8 cellular contexts compared by ENCODE assay signal in genomic region chr13:37074703-37075102, GRCh38. TPM values are rescaled to one million over a fixed set of nuclear protein-coding genes. Genes with fewer than 3 reads are reported as not detected.
DNase-seq lines count a peak whose midpoint lies in the region; ATAC-seq and TF ChIP-seq lines count a peak whose summit lies in the region.

No MANE protein-coding gene starts in this region.

- 0 to 9% methylated on average over 1 of the region's 1 CpG for WGBS in esophagus squamous epithelium, 2 donors

- H3K36me3 Mint-ChIP-seq in activated naive CD4-positive, alpha-beta T cell treated with anti-CD3 and anti-CD28 coated beads, Interleukin-2, amount 50 U/mL, for 72 hours, result no peaks in the 10 kb centered on the region

- no peak for TF ChIP-seq POLR2A in esophagus squamous epithelium (IDR thresholded peaks at IDR 0.05)

- intact Hi-C loops in esophagus squamous epithelium (cut with DNase I), result no loop called here
- intact Hi-C loops in sciatic nerve (cut with DNase I), result no loop called here

- no peak overlapping the region for H3K27ac Mint-ChIP-seq in activated naive CD4-positive, alpha-beta T cell treated with anti-CD3 and anti-CD28 coated beads, Interleukin-2, amount 50 U/mL, for 72 hours

- H3K27ac ChIP-seq in 22Rv1, result no peak overlapping the region
- no peak overlapping the region for H3K27ac ChIP-seq in esophagus squamous epithelium

- H3K4me3 ChIP-seq in esophagus squamous epithelium, result no peak overlapping the region

- no peaks in the 10 kb centered on the region for H3K9me3 ChIP-seq in esophagus squamous epithelium

- H3K4me1 ChIP-seq in esophagus squamous epithelium, result no peaks in the 10 kb centered on the region

- no peaks in the 10 kb centered on the region for H3K27me3 ChIP-seq in esophagus squamous epithelium

- H3K9me3 Mint-ChIP-seq in activated naive CD4-positive, alpha-beta T cell treated with anti-CD3 and anti-CD28 coated beads, Interleukin-2, amount 50 U/mL, for 72 hours, result no peaks in the 10 kb centered on the region

- H3K36me3 ChIP-seq in esophagus squamous epithelium, result no peaks in the 10 kb centered on the region

- TF ChIP-seq CTCF in 22Rv1 (IDR thresholded peaks at IDR 0.05) (peak; percentile 71), esophagus squamous epithelium (IDR thresholded peaks at IDR 0.05) (peak in 5 of 6 experiments; percentile 30 to 56 (median 40))

- ATAC-seq in GM18858 (IDR thresholded peaks at IDR 0.05; ENCODE audit: unreplicated experiment), result peak; percentile 55
- ATAC-seq in sciatic nerve, result peak; percentile 70
- ATAC-seq in activated naive CD4-positive, alpha-beta T cell treated with anti-CD3 and anti-CD28 coated beads, Interleukin-2, amount 50 U/mL, for 72 hours, result no peak
- no peak for ATAC-seq in HG03457 (IDR thresholded peaks at IDR 0.05; ENCODE audit: unreplicated experiment)
- ATAC-seq in HG02973 (IDR thresholded peaks at IDR 0.05; ENCODE audit: unreplicated experiment), result no peak

- DNase-seq in NCI-H82 treated with DMSO at 0.1 percent for 48 hours (lab: John Stamatoyannopoulos, UW; ENCODE audit: unreplicated experiment) (peak; percentile 35), esophagus squamous epithelium (lab: John Stamatoyannopoulos, UW) (no peak), sciatic nerve (ENCODE audit: low spot score) (no peak)
- no peak for DNase-seq in activated naive CD4-positive, alpha-beta T cell treated with anti-CD3 and anti-CD28 coated beads, Interleukin-2, amount 50 U/mL, for 72 hours (ENCODE audit: low spot score in 2 of 2)

RNA-seq across cellular contexts. Expression of gene SUPT20H, which starts 15.2 kb away (rescaled TPM):
- 10 to 100 TPM; 18.1 to 40.2 (median 27.1) TPM for total RNA-seq in esophagus squamous epithelium
- total RNA-seq in sciatic nerve, result 62.8 TPM
- 10 to 100 TPM; 73.3 to 76.2 TPM for total RNA-seq in activated naive CD4-positive, alpha-beta T cell treated with anti-CD3 and anti-CD28 coated beads, Interleukin-2, amount 50 U/mL, for 72 hours

RNA-seq across cellular contexts. Expression of gene CSNK1A1L, which starts 30.8 kb away (rescaled TPM):
- total RNA-seq in esophagus squamous epithelium (not detected), sciatic nerve (not detected)
- not detected for total RNA-seq in activated naive CD4-positive, alpha-beta T cell treated with anti-CD3 and anti-CD28 coated beads, Interleukin-2, amount 50 U/mL, for 72 hours

Comparison
In these comparisons a context has a peak if more than half of its experiments do, and no peak if none do; other contexts are left out.
1. ATAC-seq: peak in GM18858 (single experiment) and sciatic nerve (single experiment); none in activated naive CD4-positive, alpha-beta T cell treated with anti-CD3 and anti-CD28 coated beads, Interleukin-2, amount 50 U/mL, for 72 hours (0 of 2), HG03457 (single experiment) and HG02973 (single experiment).